ENCODE assay signal across 24 cellular contexts in the genomic region with DNA sequence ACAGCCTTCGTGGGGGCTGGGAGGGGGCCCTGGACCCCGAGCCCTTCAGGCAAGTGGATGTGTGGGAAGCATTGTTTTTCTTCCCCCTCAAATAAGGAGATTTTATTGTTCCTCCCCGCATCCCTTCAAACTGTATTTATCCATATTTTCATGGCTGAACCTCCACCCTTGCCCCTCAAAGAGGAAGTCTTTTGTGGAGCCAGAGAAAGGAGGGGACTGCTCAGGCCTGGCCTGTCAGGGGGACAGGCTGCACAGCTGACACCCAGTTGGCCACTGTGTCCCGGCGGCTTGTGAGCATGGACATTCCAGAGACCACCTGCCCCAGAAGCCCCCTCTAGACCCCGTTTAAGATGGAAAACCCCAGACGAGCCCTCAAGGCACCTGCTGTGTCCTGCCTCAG.
"Had no signal": no experiment of that assay in that cellular context is flagged by ENCODE, and none has a peak within 500 bp of the region (broad histone marks: within the 10 kb centered on the region; RNA-seq: fewer than 3 reads in every experiment).

No MANE protein-coding gene starts in this region.

- H3K9me3 Mint-ChIP-seq: activated CD4-positive, alpha-beta memory T cell treated with anti-CD3 and anti-CD28 coated beads for 36 hours; activated CD4-positive, alpha-beta T cell treated with anti-CD3 and anti-CD28 coated beads, Interleukin-2, amount 10 ng/mL, durations not matched to agents 7 days and 5 days; activated naive CD4-positive, alpha-beta T cell treated with anti-CD3 and anti-CD28 coated beads, Interleukin-2, amount 10 ng/mL, durations not matched to agents 7 days and 5 days; activated naive CD8-positive, alpha-beta T cell treated with anti-CD3 and anti-CD28 coated beads for 36 hours; activated T-cell treated with anti-CD3 and anti-CD28 coated beads, Interleukin-2, amount 50 U/mL, for 72 hours; activated T-helper 2 cell treated with anti-CD3 and anti-CD28 coated beads, Interferon-gamma antibody, Interleukin-2, Interleukin-4, amounts not matched to agents 10 μg/mL and 5 μg/mL and 100 μg/mL, durations not matched to agents 14 hours and 24 hours and 36 hours; T-helper 1 cell treated with Interleukin-12 subunit alpha and Interleukin-12 subunit beta and Interleukin-4 antibody, amounts not matched to agents 30 μg/mL and 1 μg/mL, for 36 hours had no signal

- H3K36me3 Mint-ChIP-seq: activated CD4-positive, alpha-beta memory T cell treated with anti-CD3 and anti-CD28 coated beads for 36 hours; activated naive CD4-positive, alpha-beta T cell treated with anti-CD3 and anti-CD28 coated beads, Interleukin-2, amount 10 ng/mL, durations not matched to agents 7 days and 5 days; activated naive CD8-positive, alpha-beta T cell treated with anti-CD3 and anti-CD28 coated beads for 36 hours had no signal

- H3K4me3 Mint-ChIP-seq: activated CD4-positive, alpha-beta memory T cell treated with anti-CD3 and anti-CD28 coated beads for 36 hours; activated CD4-positive, alpha-beta T cell treated with anti-CD3 and anti-CD28 coated beads, Interleukin-2, amount 10 ng/mL, durations not matched to agents 7 days and 5 days; activated naive CD4-positive, alpha-beta T cell treated with anti-CD3 and anti-CD28 coated beads, Interleukin-2, amount 10 ng/mL, durations not matched to agents 7 days and 5 days; activated naive CD8-positive, alpha-beta T cell treated with anti-CD3 and anti-CD28 coated beads for 36 hours; activated T-cell treated with anti-CD3 and anti-CD28 coated beads, Interleukin-2, amount 50 U/mL, for 72 hours; T-helper 1 cell treated with Interleukin-12 subunit alpha and Interleukin-12 subunit beta and Interleukin-4 antibody, amounts not matched to agents 30 μg/mL and 1 μg/mL, for 36 hours had no signal

- DNase-seq: activated CD4-positive, alpha-beta memory T cell treated with anti-CD3 and anti-CD28 coated beads for 36 hours; activated CD4-positive, alpha-beta T cell treated with anti-CD3 and anti-CD28 coated beads, Interleukin-2, amount 10 ng/mL, durations not matched to agents 7 days and 5 days; activated CD4-positive, CD25-positive, alpha-beta regulatory T cell; activated CD8-positive, alpha-beta memory T cell treated with anti-CD3 and anti-CD28 coated beads, Interleukin-2, amount 50 U/mL, for 4 hours; activated gamma-delta T cell treated with Interleukin-2 at 50 U/mL for 16 hours; activated naive CD4-positive, alpha-beta T cell treated with anti-CD3 and anti-CD28 coated beads, Interleukin-2, amount 10 ng/mL, durations not matched to agents 7 days and 5 days; activated naive CD8-positive, alpha-beta T cell treated with anti-CD3 and anti-CD28 coated beads for 36 hours; activated T-cell treated with anti-CD3 and anti-CD28 coated beads, Interleukin-2, amount 50 U/mL, for 72 hours; brain microvascular endothelial cell; NCI-H1092 treated with DMSO at 0.1 percent for 48 hours; NCI-H1417 treated with DMSO at 0.1 percent for 48 hours; NCI-H1694 treated with DMSO at 0.1 percent for 48 hours; NCI-H2029 treated with DMSO at 0.1 percent for 48 hours; NCI-H345; NCI-H510A; NCI-H526 treated with DMSO at 0.1 percent for 48 hours; NCI-H82; Peyer's patch; SHP77 treated with DMSO at 0.1 percent for 48 hours; T-helper 9 cell had no signal

- H3K27me3 ChIP-seq: brain microvascular endothelial cell, cardiac muscle cell, Peyer's patch had no signal

- FAIRE-seq: TTC549 had no signal

- H3K27ac Mint-ChIP-seq: activated CD4-positive, alpha-beta memory T cell treated with anti-CD3 and anti-CD28 coated beads for 36 hours; activated CD4-positive, alpha-beta T cell treated with anti-CD3 and anti-CD28 coated beads, Interleukin-2, amount 10 ng/mL, durations not matched to agents 7 days and 5 days; activated naive CD4-positive, alpha-beta T cell treated with anti-CD3 and anti-CD28 coated beads, Interleukin-2, amount 10 ng/mL, durations not matched to agents 7 days and 5 days; activated naive CD8-positive, alpha-beta T cell treated with anti-CD3 and anti-CD28 coated beads for 36 hours; activated T-cell treated with anti-CD3 and anti-CD28 coated beads, Interleukin-2, amount 50 U/mL, for 72 hours; activated T-helper 2 cell treated with anti-CD3 and anti-CD28 coated beads, Interferon-gamma antibody, Interleukin-2, Interleukin-4, amounts not matched to agents 10 μg/mL and 5 μg/mL and 100 μg/mL, durations not matched to agents 14 hours and 24 hours and 36 hours; T-helper 1 cell treated with Interleukin-12 subunit alpha and Interleukin-12 subunit beta and Interleukin-4 antibody, amounts not matched to agents 30 μg/mL and 1 μg/mL, for 36 hours had no signal

- H3K4me3 ChIP-seq: cardiac muscle cell, Peyer's patch had no signal

- H3K27me3 Mint-ChIP-seq: activated CD4-positive, alpha-beta memory T cell treated with anti-CD3 and anti-CD28 coated beads for 36 hours; activated CD4-positive, alpha-beta T cell treated with anti-CD3 and anti-CD28 coated beads, Interleukin-2, amount 10 ng/mL, durations not matched to agents 7 days and 5 days; activated naive CD8-positive, alpha-beta T cell treated with anti-CD3 and anti-CD28 coated beads for 36 hours had no signal

- ATAC-seq: activated T-cell treated with anti-CD3 and anti-CD28 coated beads, Interleukin-2, amount 50 U/mL, for 72 hours had no signal

- H3K36me3 ChIP-seq: brain microvascular endothelial cell, cardiac muscle cell, Peyer's patch had no signal

- H3K27ac ChIP-seq: brain microvascular endothelial cell, cardiac muscle cell, Peyer's patch had no signal

- H3K9me3 ChIP-seq: Peyer's patch had no signal
